Comparison of ENCODE assay signal across 23 cellular contexts in the genomic region with DNA sequence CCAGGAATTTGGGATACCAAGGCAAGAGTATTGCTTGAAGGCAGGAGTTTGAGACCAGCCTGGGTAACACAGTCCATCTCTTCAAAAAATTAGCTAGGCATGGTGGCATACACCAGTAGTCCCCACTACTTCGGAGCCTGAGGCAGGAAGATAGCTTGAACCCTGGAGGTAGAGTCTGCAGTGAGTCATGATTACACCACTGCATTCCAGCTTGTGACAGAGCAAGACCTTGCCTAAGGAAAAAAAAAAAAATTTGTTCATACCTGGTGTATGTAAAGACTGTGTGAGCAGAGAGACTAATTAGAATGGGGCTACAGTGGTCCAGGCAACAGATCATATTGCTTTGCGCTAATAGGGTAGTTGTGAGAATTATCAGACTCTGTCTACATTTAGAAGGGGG.
DNase-seq lines count a peak whose midpoint lies in the region; ATAC-seq and TF ChIP-seq lines count a peak whose summit lies in the region.
"Had no signal": no experiment of that assay in that cellular context is flagged by ENCODE, and none has a peak within 500 bp of the region (broad histone marks: within the 10 kb centered on the region; RNA-seq: fewer than 3 reads in every experiment).

No MANE protein-coding gene starts in this region.

- H3K4me3 ChIP-seq in RWPE2 (ENCODE audit: severe bottlenecking) = no peak overlapping the region
- H3K4me3 ChIP-seq: Peyer's patch, SJCRH30 had no signal

- ATAC-seq in RWPE2 (ENCODE audit: low read depth) = peak; percentile 85
- ATAC-seq: Right ventricle myocardium inferior had no signal

- no peaks in the 10 kb centered on the region for H3K36me3 ChIP-seq in RWPE2 (ENCODE audit: low read depth)
- H3K36me3 ChIP-seq: BE2C, Peyer's patch, SJCRH30 had no signal

- no peak overlapping the region for H3K27ac Mint-ChIP-seq in type B pancreatic cell
- H3K27ac Mint-ChIP-seq: CD14-positive monocyte; CD8-positive, alpha-beta memory T cell had no signal

- no peaks in the 10 kb centered on the region for H3K36me3 Mint-ChIP-seq in type B pancreatic cell
- H3K36me3 Mint-ChIP-seq: CD14-positive monocyte; CD8-positive, alpha-beta memory T cell had no signal

- no peak overlapping the region for H3K27ac ChIP-seq in RWPE2 (ENCODE audit: poor library complexity, severe bottlenecking)
- H3K27ac ChIP-seq: Peyer's patch, SJCRH30 had no signal

- no peaks in the 10 kb centered on the region for H3K4me1 Mint-ChIP-seq in type B pancreatic cell (ENCODE audit: unreplicated experiment)
- H3K4me1 Mint-ChIP-seq: CD14-positive monocyte; CD8-positive, alpha-beta memory T cell had no signal

- TF ChIP-seq CTCF in RWPE2 (IDR thresholded peaks at IDR 0.05; ENCODE audit: poor library complexity, severe bottlenecking) = no peak
- TF ChIP-seq CTCF in type B pancreatic cell (conservative IDR thresholded peaks at IDR 0.05) = no peak

- peak; percentile 4 for DNase-seq in Daoy (ENCODE audit: low read depth)
- peak; percentile 46 for DNase-seq in HT1080 (ENCODE audit: low read depth)
- DNase-seq in RWPE2 (ENCODE audit: low spot score) = no peak
- DNase-seq in kidney tubule cell (ENCODE audit: low spot score) = peak; percentile 65
- no peak for DNase-seq in iPS-NIHi11 (ENCODE audit: low spot score)
- DNase-seq in NCI-H510A treated with DMSO at 0.1 percent for 48 hours (lab: John Stamatoyannopoulos, UW) = no peak
- no peak for DNase-seq in type B pancreatic cell (ENCODE audit: extremely low spot score, unreplicated experiment)
- no peak for DNase-seq in LoVo (ENCODE audit: low spot score)
- DNase-seq: 8988T; ACHN; BE2C; CD8-positive, alpha-beta memory T cell; DMS 273 treated with DMSO at 0.1 percent for 48 hours; DMS79; MV-4-11; NCI-H1105; NCI-H146; NCI-H1930; NCI-H69; Peyer's patch; SJCRH30 had no signal

- H3K27me3 ChIP-seq in RWPE2 (ENCODE audit: insufficient read depth, poor library complexity, severe bottlenecking) = no peaks in the 10 kb centered on the region
- H3K27me3 ChIP-seq: BE2C, Peyer's patch, SJCRH30 had no signal

- peaks cover 6% of the 10 kb centered on the region for H3K4me1 ChIP-seq in RWPE2 (ENCODE audit: insufficient read depth, poor library complexity, severe bottlenecking)
- H3K4me1 ChIP-seq: BE2C, Peyer's patch, SJCRH30 had no signal

- no peaks in the 10 kb centered on the region for H3K9me3 ChIP-seq in RWPE2 (ENCODE audit: severe bottlenecking)
- H3K9me3 ChIP-seq: BE2C, Peyer's patch, SJCRH30 had no signal

- H3K4me3 Mint-ChIP-seq in type B pancreatic cell = no peak overlapping the region
- H3K4me3 Mint-ChIP-seq: CD14-positive monocyte; CD8-positive, alpha-beta memory T cell had no signal

- H3K9me3 Mint-ChIP-seq in type B pancreatic cell = no peaks in the 10 kb centered on the region

- no peaks in the 10 kb centered on the region for H3K27me3 Mint-ChIP-seq in type B pancreatic cell

Comparison
In these comparisons a context has a peak if more than half of its experiments do, and no peak if none do; other contexts are left out.
1. DNase-seq: peak in Daoy (single experiment), HT1080 (single experiment) and kidney tubule cell (single experiment); none in RWPE2 (single experiment), iPS-NIHi11 (single experiment), NCI-H510A treated with DMSO at 0.1 percent for 48 hours (single experiment), type B pancreatic cell (single experiment) and LoVo (single experiment).